Comparison of ENCODE assay signal across 1 cellular context in genomic region chr6:37560737-37561103, GRCh38.
TF ChIP-seq lines count a peak whose summit lies in the region.

No MANE protein-coding gene starts in this region.

TF ChIP-seq in GM23338, 12 proteins besides CTCF, POLR2A, EP300 and RAD21 (continued from another document):
- TF ChIP-seq ETS1 (IDR thresholded peaks at IDR 0.05) (no peak), STAT1 (IDR thresholded peaks at IDR 0.05; ENCODE audit: unreplicated experiment) (no peak), REST (IDR thresholded peaks at IDR 0.05; ENCODE audit: unreplicated experiment) (no peak), POLR2AphosphoS5 (IDR thresholded peaks at IDR 0.05; ENCODE audit: low read depth) (no peak), EZH2phosphoT487 (IDR thresholded peaks at IDR 0.05; ENCODE audit: unreplicated experiment) (no peak), ZNF114 (CRISPR knock-in tag; IDR thresholded peaks at IDR 0.05) (no peak), EZH2 (IDR thresholded peaks at IDR 0.05; ENCODE audit: low read depth, unreplicated experiment) (no peak), ZNF331 (CRISPR knock-in tag; IDR thresholded peaks at IDR 0.05; ENCODE audit: low read depth) (no peak)
TF ChIP-seq in GM23338: peak in this region for 0.
